15 cellular contexts compared by ENCODE assay signal in genomic region chr18:43192408-43192807, GRCh38.
DNase-seq lines count a peak whose midpoint lies in the region; ATAC-seq and TF ChIP-seq lines count a peak whose summit lies in the region.
"Had no signal": no experiment of that assay in that cellular context is flagged by ENCODE, and none has a peak within 500 bp of the region (broad histone marks: within the 10 kb centered on the region; RNA-seq: fewer than 3 reads in every experiment).

No MANE protein-coding gene starts in this region.

- peaks cover 0 to 10% (median 6%) of the 10 kb centered on the region in 8 donors for H3K9me3 Mint-ChIP-seq in CD4-positive, alpha-beta memory T cell

- H3K36me3 ChIP-seq in MM.1S (replicated peaks; ENCODE audit: insufficient read depth, low read length), result no peaks in the 10 kb centered on the region
- no peaks in the 10 kb centered on the region for H3K36me3 ChIP-seq in CD4-positive, alpha-beta memory T cell (ENCODE audit: insufficient read depth, low read length)
- H3K36me3 ChIP-seq in effector memory CD4-positive, alpha-beta T cell (ENCODE audit: control insufficient read depth, insufficient read depth, low read length), result no peaks in the 10 kb centered on the region
- H3K36me3 ChIP-seq: thyroid gland had no signal

- no peaks in the 10 kb centered on the region for H3K36me3 Mint-ChIP-seq in CD4-positive, alpha-beta memory T cell

- no peak overlapping the region for H3K4me3 ChIP-seq in MM.1S (ENCODE audit: low read length)
- H3K4me3 ChIP-seq in CD4-positive, alpha-beta memory T cell (ENCODE audit: low read length in 2 of 2), result no peak overlapping the region
- H3K4me3 ChIP-seq in effector memory CD4-positive, alpha-beta T cell (ENCODE audit: insufficient read depth, low read depth, low read length, poor library complexity, severe bottlenecking), result no peak overlapping the region
- H3K4me3 ChIP-seq: lung, thyroid gland had no signal

- no peak overlapping the region for H2AFZ ChIP-seq in MM.1S (ENCODE audit: low read length)

- H3K9me2 ChIP-seq in MM.1S (replicated peaks; ENCODE audit: insufficient read depth, low read length), result no peaks in the 10 kb centered on the region

- DNase-seq in MM.1S (peak; percentile 27), stromal cell of bone marrow (ENCODE audit: low read depth) (peak; percentile 45), NCI-H2029 (lab: John Stamatoyannopoulos, UW) (no peak)
- no peak for DNase-seq in CD4-positive, alpha-beta memory T cell
- DNase-seq in effector memory CD4-positive, alpha-beta T cell, result no peak
- DNase-seq: aorta; effector memory CD8-positive, alpha-beta T cell; KG1; NCI-H1930; small intestine; thyroid gland had no signal

- no peaks in the 10 kb centered on the region for H3K27me3 Mint-ChIP-seq in CD4-positive, alpha-beta memory T cell
- H3K27me3 Mint-ChIP-seq: effector memory CD8-positive, alpha-beta T cell had no signal

- H3F3A ChIP-seq in MM.1S (ENCODE audit: insufficient read depth, low read length), result no peaks in the 10 kb centered on the region

- no peak overlapping the region for H3K27ac ChIP-seq in MM.1S (ENCODE audit: low read length)
- no peak overlapping the region for H3K27ac ChIP-seq in CD4-positive, alpha-beta memory T cell (ENCODE audit: low read depth, low read length)
- H3K27ac ChIP-seq in effector memory CD4-positive, alpha-beta T cell (ENCODE audit: insufficient read depth, low read length, poor library complexity, severe bottlenecking), result no peak overlapping the region
- H3K27ac ChIP-seq: thyroid gland had no signal

- no peaks in the 10 kb centered on the region for H3K4me1 ChIP-seq in MM.1S (ENCODE audit: low read length)
- no peaks in the 10 kb centered on the region for H3K4me1 ChIP-seq in CD4-positive, alpha-beta memory T cell (ENCODE audit: insufficient read depth, low read length)
- no peaks in the 10 kb centered on the region for H3K4me1 ChIP-seq in effector memory CD4-positive, alpha-beta T cell (ENCODE audit: control insufficient read depth, insufficient read depth, low read length, poor library complexity, severe bottlenecking)
- H3K4me1 ChIP-seq: thyroid gland had no signal

- POLR2A ChIA-PET in CD4-positive, alpha-beta memory T cell (lab: Charles Lee; ENCODE audit: partially characterized antibody), result no interaction called here

- ATAC-seq in GM19455 (IDR thresholded peaks at IDR 0.05; ENCODE audit: unreplicated experiment) (peak; percentile 91), HG02884 (IDR thresholded peaks at IDR 0.05; ENCODE audit: unreplicated experiment) (peak; percentile 86)
- ATAC-seq: activated CD4-positive, CD25-positive, alpha-beta regulatory T cell treated with anti-CD3 and anti-CD28 coated beads, Interleukin-2, amount 50 U/mL, for 24 hours; effector memory CD8-positive, alpha-beta T cell had no signal

- no peak overlapping the region for H3K27ac Mint-ChIP-seq in CD4-positive, alpha-beta memory T cell
- H3K27ac Mint-ChIP-seq: effector memory CD8-positive, alpha-beta T cell had no signal

- no peak overlapping the region for H3K9ac ChIP-seq in MM.1S (ENCODE audit: low read length)

- H3K4me1 Mint-ChIP-seq in CD4-positive, alpha-beta memory T cell, result no peaks in the 10 kb centered on the region

- no peak for TF ChIP-seq CTCF in MM.1S (IDR thresholded peaks at IDR 0.05; ENCODE audit: low read length)

- H3K9me3 ChIP-seq in MM.1S (replicated peaks; ENCODE audit: insufficient read depth, low read length), result no peaks in the 10 kb centered on the region
- no peaks in the 10 kb centered on the region for H3K9me3 ChIP-seq in CD4-positive, alpha-beta memory T cell (ENCODE audit: control insufficient read depth in 1 of 2, low read length in 2 of 2)
- no peaks in the 10 kb centered on the region for H3K9me3 ChIP-seq in effector memory CD4-positive, alpha-beta T cell (ENCODE audit: control insufficient read depth, low read length)
- H3K9me3 ChIP-seq: thyroid gland had no signal

- intact Hi-C loops in CD4-positive, alpha-beta memory T cell (cut with micrococcal nuclease), result no loop called here

- H3K27me3 ChIP-seq in MM.1S (replicated peaks; ENCODE audit: insufficient read depth, low read length), result no peaks in the 10 kb centered on the region
- no peaks in the 10 kb centered on the region for H3K27me3 ChIP-seq in CD4-positive, alpha-beta memory T cell (ENCODE audit: insufficient read depth, low read length)
- H3K27me3 ChIP-seq in effector memory CD4-positive, alpha-beta T cell (replicated peaks; ENCODE audit: control insufficient read depth, insufficient read depth, low read length, poor library complexity, severe bottlenecking), result no peaks in the 10 kb centered on the region
- H3K27me3 ChIP-seq: thyroid gland had no signal

- no peaks in the 10 kb centered on the region for H4K20me1 ChIP-seq in MM.1S (ENCODE audit: insufficient read depth, low read length)

- no peak overlapping the region for H3K4me3 Mint-ChIP-seq in CD4-positive, alpha-beta memory T cell
- H3K4me3 Mint-ChIP-seq: effector memory CD8-positive, alpha-beta T cell had no signal

- H3K79me2 ChIP-seq in MM.1S (ENCODE audit: low read length), result no peaks in the 10 kb centered on the region

- H3K4me2 ChIP-seq in MM.1S (ENCODE audit: low read depth, low read length), result no peak overlapping the region

- CTCF ChIA-PET in CD4-positive, alpha-beta memory T cell (lab: Charles Lee; ENCODE audit: partially characterized antibody), result no interaction called here

Comparison
In these comparisons a context has a peak if more than half of its experiments do, and no peak if none do; other contexts are left out.
1. DNase-seq: peak in MM.1S (single experiment) and stromal cell of bone marrow (single experiment); none in NCI-H2029 (single experiment), CD4-positive, alpha-beta memory T cell (0 of 5) and effector memory CD4-positive, alpha-beta T cell (0 of 3).